Comparison of ENCODE assay signal across 8 cellular contexts in the genomic region with DNA sequence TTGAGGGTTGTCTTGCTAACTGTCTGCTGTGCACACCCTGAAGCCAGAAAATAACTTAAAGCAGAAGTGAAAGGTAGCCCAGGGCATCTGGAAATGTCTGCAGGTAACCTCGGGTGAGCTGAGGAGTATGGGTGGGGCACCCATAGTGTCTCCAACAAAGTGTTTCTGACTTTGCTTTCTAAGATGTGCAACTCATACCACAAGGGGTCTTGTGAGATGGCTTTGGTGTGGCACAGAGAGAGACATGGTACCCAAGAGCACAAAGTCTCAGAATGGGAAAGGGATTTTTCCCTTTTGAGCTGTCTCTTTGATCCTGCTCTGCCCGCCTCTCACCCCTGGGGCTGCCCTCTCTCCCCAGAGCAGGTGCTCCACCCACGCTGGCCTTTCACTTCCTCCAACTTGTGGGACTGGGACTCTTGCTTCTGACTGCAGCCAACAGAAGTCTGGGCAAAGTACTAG. TPM values are rescaled to one million over a fixed set of nuclear protein-coding genes. Genes with fewer than 3 reads are reported as not detected.
A peak's percentile ranks its signal among the peaks of the same experiment; 100 is the strongest.
DNase-seq lines count a peak whose midpoint lies in the region; ATAC-seq and TF ChIP-seq lines count a peak whose summit lies in the region.

No MANE protein-coding gene starts in this region.

- peak; percentile 44 for TF ChIP-seq CTCF in OCI-LY7 (conservative IDR thresholded peaks at IDR 0.05; ENCODE audit: low read length)

- peak; percentile 69 for DNase-seq in activated effector memory CD4-positive, alpha-beta T cell treated with anti-CD3 and anti-CD28 coated beads, Interleukin-2, amount 50 U/mL, for 16 hours
- no peak for DNase-seq in activated effector memory CD4-positive, alpha-beta T cell treated with Interleukin-2 at 50 U/mL for 16 hours
- DNase-seq in OCI-LY7 (ENCODE audit: low spot score) (peak; percentile 87), left cardiac atrium (peak; percentile 34), GOT3 (lab: John Stamatoyannopoulos, UW) (no peak), DMS 273 treated with DMSO at 0.1 percent for 48 hours (lab: John Stamatoyannopoulos, UW) (no peak), DMS79 treated with DMSO at 0.1 percent for 48 hours (lab: John Stamatoyannopoulos, UW) (no peak)

- no peaks in the 10 kb centered on the region for H3K9me2 ChIP-seq in OCI-LY7 (ENCODE audit: insufficient read depth, low read length)

- intact Hi-C loops in OCI-LY7 (cut with micrococcal nuclease; ENCODE audit: unreplicated experiment): loop anchor here (1.0 to 10.0 kb wide), 2 partner anchors 38 to 1863 kb away; no protein-coding TSS in a partner anchor
- intact Hi-C loops in left cardiac atrium (cut with DNase I): no loop called here

- peaks cover 100% of the 10 kb centered on the region for H3K4me1 ChIP-seq in OCI-LY7 (ENCODE audit: insufficient read depth, low read length, poor library complexity, severe bottlenecking)

- H3K9me3 ChIP-seq in OCI-LY7 (ENCODE audit: low read length): no peaks in the 10 kb centered on the region

- H3K27ac ChIP-seq in OCI-LY7 (ENCODE audit: low read depth, low read length, poor library complexity, severe bottlenecking): peak overlapping the region; percentile 92

- POLR2A ChIA-PET in OCI-LY7 (lab: Charles Lee): interaction anchor here (0.6 to 2.5 kb wide), 6 partner anchors 9 to 76 kb away, joined by 3 to 18 read pairs (median 3); no protein-coding TSS in a partner anchor

- peak overlapping the region; percentile 89 for H3K4me2 ChIP-seq in OCI-LY7 (ENCODE audit: low read length)

- no TSS peak for BruUV-seq in OCI-LY7 (replicated peaks; lab: Mats Ljungman, UMichigan)

- CTCF ChIA-PET in OCI-LY7 (lab: Charles Lee; ENCODE audit: unreplicated experiment): no interaction called here

- no peaks in the 10 kb centered on the region for H4K20me1 ChIP-seq in OCI-LY7 (ENCODE audit: insufficient read depth, low read length)

- peaks cover 11% of the 10 kb centered on the region; the same call in 1 of the 2 replicates for H3K36me3 ChIP-seq in OCI-LY7 (ENCODE audit: insufficient read depth, low read length)

- ATAC-seq in HG02852 (IDR thresholded peaks at IDR 0.05; ENCODE audit: unreplicated experiment) (peak; percentile 83), left cardiac atrium (peak; percentile 36 to 50)

- H3K79me2 ChIP-seq in OCI-LY7 (ENCODE audit: insufficient read depth, low read depth, low read length): peaks cover 94% of the 10 kb centered on the region

- H3K4me3 ChIP-seq in OCI-LY7 (ENCODE audit: low read depth, low read length, poor library complexity, severe bottlenecking): peak overlapping the region; percentile 53

- no peak overlapping the region for H2AFZ ChIP-seq in OCI-LY7 (ENCODE audit: low read length)

RNA-seq across cellular contexts. Expression of gene CHD9, which starts 6.9 kb away (rescaled TPM):
- total RNA-seq in OCI-LY7 (2014; rRNA removed; shearing (Covaris generic)): 52.6 and 56.5 TPM in 2 replicates
- total RNA-seq in OCI-LY7 (2022) (85.9 and 98.7 TPM in 2 replicates), left cardiac atrium (10 to 100 TPM; 44.2 to 60.3 TPM)

RNA-seq across cellular contexts. Expression of gene CHD9NB, which starts 9.0 kb away (rescaled TPM):
- 0.10 TPM in 1 of 2 replicates, not detected in the other for total RNA-seq in OCI-LY7 (2014; rRNA removed; shearing (Covaris generic))
- total RNA-seq in OCI-LY7 (2022): not detected in 2 replicates
- under 1 TPM; 0.47 to 0.94 TPM for total RNA-seq in left cardiac atrium

Comparison
In these comparisons a context has a peak if more than half of its experiments do, and no peak if none do; other contexts are left out.
1. DNase-seq: peak in activated effector memory CD4-positive, alpha-beta T cell treated with anti-CD3 and anti-CD28 coated beads, Interleukin-2, amount 50 U/mL, for 16 hours (single experiment), OCI-LY7 (single experiment) and left cardiac atrium (single experiment); none in activated effector memory CD4-positive, alpha-beta T cell treated with Interleukin-2 at 50 U/mL for 16 hours (single experiment), GOT3 (single experiment), DMS 273 treated with DMSO at 0.1 percent for 48 hours (single experiment) and DMS79 treated with DMSO at 0.1 percent for 48 hours (single experiment).